In genomic region chr11:72334651-72335050, GRCh38 we compare ENCODE assay signal across 1 cellular context.
TF ChIP-seq lines count a peak whose summit lies in the region.

No MANE protein-coding gene starts in this region.

TF ChIP-seq in GM23338, 12 proteins besides CTCF, POLR2A, EP300 and RAD21:
- TF ChIP-seq, protein P1, sequence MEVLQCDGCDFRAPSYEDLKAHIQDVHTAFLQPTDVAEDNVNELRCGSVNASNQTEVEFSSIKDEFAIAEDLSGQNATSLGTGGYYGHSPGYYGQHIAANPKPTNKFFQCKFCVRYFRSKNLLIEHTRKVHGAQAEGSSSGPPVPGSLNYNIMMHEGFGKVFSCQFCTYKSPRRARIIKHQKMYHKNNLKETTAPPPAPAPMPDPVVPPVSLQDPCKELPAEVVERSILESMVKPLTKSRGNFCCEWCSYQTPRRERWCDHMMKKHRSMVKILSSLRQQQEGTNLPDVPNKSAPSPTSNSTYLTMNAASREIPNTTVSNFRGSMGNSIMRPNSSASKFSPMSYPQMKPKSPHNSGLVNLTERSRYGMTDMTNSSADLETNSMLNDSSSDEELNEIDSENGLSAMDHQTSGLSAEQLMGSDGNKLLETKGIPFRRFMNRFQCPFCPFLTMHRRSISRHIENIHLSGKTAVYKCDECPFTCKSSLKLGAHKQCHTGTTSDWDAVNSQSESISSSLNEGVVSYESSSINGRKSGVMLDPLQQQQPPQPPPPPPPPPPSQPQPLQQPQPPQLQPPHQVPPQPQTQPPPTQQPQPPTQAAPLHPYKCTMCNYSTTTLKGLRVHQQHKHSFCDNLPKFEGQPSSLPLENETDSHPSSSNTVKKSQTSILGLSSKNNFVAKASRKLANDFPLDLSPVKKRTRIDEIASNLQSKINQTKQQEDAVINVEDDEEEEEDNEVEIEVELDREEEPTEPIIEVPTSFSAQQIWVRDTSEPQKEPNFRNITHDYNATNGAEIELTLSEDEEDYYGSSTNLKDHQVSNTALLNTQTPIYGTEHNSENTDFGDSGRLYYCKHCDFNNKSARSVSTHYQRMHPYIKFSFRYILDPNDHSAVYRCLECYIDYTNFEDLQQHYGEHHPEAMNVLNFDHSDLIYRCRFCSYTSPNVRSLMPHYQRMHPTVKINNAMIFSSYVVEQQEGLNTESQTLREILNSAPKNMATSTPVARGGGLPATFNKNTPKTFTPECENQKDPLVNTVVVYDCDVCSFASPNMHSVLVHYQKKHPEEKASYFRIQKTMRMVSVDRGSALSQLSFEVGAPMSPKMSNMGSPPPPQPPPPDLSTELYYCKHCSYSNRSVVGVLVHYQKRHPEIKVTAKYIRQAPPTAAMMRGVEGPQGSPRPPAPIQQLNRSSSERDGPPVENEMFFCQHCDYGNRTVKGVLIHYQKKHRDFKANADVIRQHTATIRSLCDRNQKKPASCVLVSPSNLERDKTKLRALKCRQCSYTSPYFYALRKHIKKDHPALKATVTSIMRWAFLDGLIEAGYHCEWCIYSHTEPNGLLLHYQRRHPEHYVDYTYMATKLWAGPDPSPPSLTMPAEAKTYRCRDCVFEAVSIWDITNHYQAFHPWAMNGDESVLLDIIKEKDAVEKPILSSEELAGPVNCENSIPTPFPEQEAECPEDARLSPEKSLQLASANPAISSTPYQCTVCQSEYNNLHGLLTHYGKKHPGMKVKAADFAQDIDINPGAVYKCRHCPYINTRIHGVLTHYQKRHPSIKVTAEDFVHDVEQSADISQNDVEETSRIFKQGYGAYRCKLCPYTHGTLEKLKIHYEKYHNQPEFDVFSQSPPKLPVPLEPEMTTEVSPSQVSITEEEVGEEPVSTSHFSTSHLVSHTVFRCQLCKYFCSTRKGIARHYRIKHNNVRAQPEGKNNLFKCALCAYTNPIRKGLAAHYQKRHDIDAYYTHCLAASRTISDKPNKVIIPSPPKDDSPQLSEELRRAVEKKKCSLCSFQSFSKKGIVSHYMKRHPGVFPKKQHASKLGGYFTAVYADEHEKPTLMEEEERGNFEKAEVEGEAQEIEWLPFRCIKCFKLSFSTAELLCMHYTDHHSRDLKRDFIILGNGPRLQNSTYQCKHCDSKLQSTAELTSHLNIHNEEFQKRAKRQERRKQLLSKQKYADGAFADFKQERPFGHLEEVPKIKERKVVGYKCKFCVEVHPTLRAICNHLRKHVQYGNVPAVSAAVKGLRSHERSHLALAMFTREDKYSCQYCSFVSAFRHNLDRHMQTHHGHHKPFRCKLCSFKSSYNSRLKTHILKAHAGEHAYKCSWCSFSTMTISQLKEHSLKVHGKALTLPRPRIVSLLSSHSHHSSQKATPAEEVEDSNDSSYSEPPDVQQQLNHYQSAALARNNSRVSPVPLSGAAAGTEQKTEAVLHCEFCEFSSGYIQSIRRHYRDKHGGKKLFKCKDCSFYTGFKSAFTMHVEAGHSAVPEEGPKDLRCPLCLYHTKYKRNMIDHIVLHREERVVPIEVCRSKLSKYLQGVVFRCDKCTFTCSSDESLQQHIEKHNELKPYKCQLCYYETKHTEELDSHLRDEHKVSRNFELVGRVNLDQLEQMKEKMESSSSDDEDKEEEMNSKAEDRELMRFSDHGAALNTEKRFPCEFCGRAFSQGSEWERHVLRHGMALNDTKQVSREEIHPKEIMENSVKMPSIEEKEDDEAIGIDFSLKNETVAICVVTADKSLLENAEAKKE (CRISPR knock-in tag; IDR thresholded peaks at IDR 0.05): no peak
- no peak for TF ChIP-seq STAT1 (IDR thresholded peaks at IDR 0.05; ENCODE audit: unreplicated experiment)
- TF ChIP-seq ZNF331 (CRISPR knock-in tag; IDR thresholded peaks at IDR 0.05; ENCODE audit: low read depth): no peak
- no peak for TF ChIP-seq ZNF114 (CRISPR knock-in tag; IDR thresholded peaks at IDR 0.05)
- no peak for TF ChIP-seq EZH2 (IDR thresholded peaks at IDR 0.05; ENCODE audit: low read depth, unreplicated experiment)
- TF ChIP-seq NANOG (IDR thresholded peaks at IDR 0.05; ENCODE audit: borderline replicate concordance): no peak
- no peak for TF ChIP-seq POLR2AphosphoS5 (IDR thresholded peaks at IDR 0.05; ENCODE audit: low read depth)
